In the genomic region with DNA sequence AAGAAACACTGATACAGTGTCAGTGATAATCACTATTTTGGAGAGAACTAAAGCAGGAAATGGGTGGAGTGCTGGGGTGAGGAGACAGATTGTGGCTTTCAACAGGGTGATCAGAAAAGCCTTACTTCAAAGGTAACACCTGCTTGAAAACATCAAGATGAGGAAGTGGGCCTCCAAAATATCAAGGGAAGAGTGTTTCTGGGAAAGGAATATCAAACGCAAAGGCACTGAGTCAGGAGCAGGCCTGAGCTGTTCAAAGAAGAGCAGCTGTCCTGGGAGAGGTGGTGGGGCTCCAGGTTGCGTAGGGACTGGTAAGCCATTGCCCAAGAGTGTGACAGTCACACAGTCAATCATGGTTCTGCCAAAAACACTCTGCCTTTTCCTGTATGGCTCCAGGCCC, we compare ENCODE assay signal across 9 cellular contexts. TPM values are rescaled to one million over a fixed set of nuclear protein-coding genes. Genes with fewer than 3 reads are reported as not detected.
DNase-seq lines count a peak whose midpoint lies in the region; ATAC-seq and TF ChIP-seq lines count a peak whose summit lies in the region.
"Had no signal": no experiment of that assay in that cellular context is flagged by ENCODE, and none has a peak within 500 bp of the region (broad histone marks: within the 10 kb centered on the region; RNA-seq: fewer than 3 reads in every experiment).

No MANE protein-coding gene starts in this region.

- TF ChIP-seq CTCF in MM.1S (IDR thresholded peaks at IDR 0.05; ENCODE audit: low read length) = no peak

- no peaks in the 10 kb centered on the region for H3K36me3 ChIP-seq in MM.1S (replicated peaks; ENCODE audit: insufficient read depth, low read length)

- no peak overlapping the region for H3K9ac ChIP-seq in MM.1S (ENCODE audit: low read length)

- DNase-seq in MM.1S = peak; percentile 24
- DNase-seq in activated CD4-positive, alpha-beta T cell treated with anti-CD3 and anti-CD28 coated beads, Interleukin-2, amount 50 U/mL, for 4 hours = peak; percentile 23 to 26
- DNase-seq in central memory CD4-positive, alpha-beta T cell = peak; percentile 74
- peak; percentile 2 for DNase-seq in stimulated activated CD8-positive, alpha-beta memory T cell treated with anti-CD3 and anti-CD28 coated beads, Interleukin-15, amount 100 ng/mL, for 1 hour (ENCODE audit: low read depth)
- DNase-seq in H4 (ENCODE audit: low spot score) = no peak
- DNase-seq in Right ventricle myocardium superior = no peak
- DNase-seq in SIG-M5 treated with dmso at 0.1 percent for 504 hours (lab: John Stamatoyannopoulos, UW; ENCODE audit: unreplicated experiment) = no peak
- DNase-seq: NCI-H146 had no signal

- H2AFZ ChIP-seq in MM.1S (ENCODE audit: low read length) = peak overlapping the region; percentile 53; the same call in 1 of the 2 replicates

- H3K27me3 ChIP-seq in MM.1S (replicated peaks; ENCODE audit: insufficient read depth, low read length) = no peaks in the 10 kb centered on the region

- H3K79me2 ChIP-seq in MM.1S (ENCODE audit: low read length) = no peaks in the 10 kb centered on the region

- H3K4me3 ChIP-seq in MM.1S (ENCODE audit: low read length) = no peak overlapping the region

- H3F3A ChIP-seq in MM.1S (ENCODE audit: insufficient read depth, low read length) = no peaks in the 10 kb centered on the region

- H3K4me2 ChIP-seq in MM.1S (ENCODE audit: low read depth, low read length) = peak overlapping the region; percentile 24

- H3K9me3 ChIP-seq in MM.1S (replicated peaks; ENCODE audit: insufficient read depth, low read length) = no peaks in the 10 kb centered on the region

- H3K4me1 ChIP-seq in MM.1S (ENCODE audit: low read length) = peaks cover 12% of the 10 kb centered on the region

- no peak for ATAC-seq in GM19395 (IDR thresholded peaks at IDR 0.05; ENCODE audit: unreplicated experiment)
- no peak for ATAC-seq in Right ventricle myocardium superior (ENCODE audit: poor library complexity)

- H4K20me1 ChIP-seq in MM.1S (ENCODE audit: insufficient read depth, low read length) = no peaks in the 10 kb centered on the region

- no peaks in the 10 kb centered on the region for H3K9me2 ChIP-seq in MM.1S (replicated peaks; ENCODE audit: insufficient read depth, low read length)

- H3K27ac ChIP-seq in MM.1S (ENCODE audit: low read length) = peak overlapping the region; percentile 51; the same call in 1 of the 2 replicates

- intact Hi-C loops in Right ventricle myocardium superior (cut with DNase I) = no loop called here

RNA-seq across cellular contexts. Expression of a gene that starts 47.1 kb away (rescaled TPM):
- 17.7 and 30.8 TPM in 2 replicates for total RNA-seq in H4 (2014; rRNA removed; shearing (Covaris generic))
- total RNA-seq in Right ventricle myocardium superior = 255 TPM

Comparison
In these comparisons a context has a peak if more than half of its experiments do, and no peak if none do; other contexts are left out.
1. DNase-seq: peak in MM.1S (single experiment), activated CD4-positive, alpha-beta T cell treated with anti-CD3 and anti-CD28 coated beads, Interleukin-2, amount 50 U/mL, for 4 hours (2 of 2), central memory CD4-positive, alpha-beta T cell (single experiment) and stimulated activated CD8-positive, alpha-beta memory T cell treated with anti-CD3 and anti-CD28 coated beads, Interleukin-15, amount 100 ng/mL, for 1 hour (single experiment); none in H4 (single experiment), Right ventricle myocardium superior (single experiment) and SIG-M5 treated with dmso at 0.1 percent for 504 hours (single experiment).